8 cellular contexts compared by ENCODE assay signal in the genomic region with DNA sequence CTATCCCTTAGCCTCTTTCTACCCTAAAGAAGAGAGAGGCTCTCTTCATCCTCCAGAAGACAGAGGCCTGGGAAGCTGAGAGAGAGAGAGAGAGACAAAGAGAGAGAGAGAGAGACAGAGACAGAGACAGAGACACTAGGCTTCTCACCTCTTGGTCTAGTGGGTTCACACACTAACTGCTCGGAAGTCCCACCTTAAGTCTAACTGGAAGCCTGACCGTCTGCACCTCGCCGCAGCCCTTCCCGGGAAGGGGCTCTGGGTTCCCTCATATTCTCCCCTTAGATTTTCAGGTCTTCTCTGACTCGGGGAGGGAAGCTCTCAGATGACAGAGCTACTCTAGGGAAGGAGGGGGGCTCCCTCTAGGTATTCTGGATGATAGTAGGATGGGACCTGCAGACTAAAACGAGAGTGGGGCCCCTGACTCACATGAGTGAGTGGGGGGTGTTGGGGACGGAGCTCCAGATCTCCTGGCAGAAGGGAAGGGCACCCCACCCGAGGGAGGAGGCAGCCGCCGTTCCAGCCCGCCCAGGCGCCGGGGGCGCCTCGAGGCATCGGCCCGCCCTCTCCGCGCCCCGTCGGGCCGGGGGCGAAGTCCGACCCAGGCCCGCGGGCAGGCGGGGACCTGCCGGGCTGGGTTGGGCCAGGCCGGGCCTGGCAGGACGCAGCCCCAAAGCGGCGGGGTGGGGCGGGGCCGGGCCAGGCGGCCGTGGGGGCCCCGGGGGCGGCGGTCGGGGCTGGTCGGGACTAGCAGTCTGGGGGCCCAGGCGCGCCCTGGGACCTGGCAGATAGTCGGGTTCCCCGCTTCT. TPM values are rescaled to one million over a fixed set of nuclear protein-coding genes. Genes with fewer than 3 reads are reported as not detected.
DNase-seq lines count a peak whose midpoint lies in the region; ATAC-seq and TF ChIP-seq lines count a peak whose summit lies in the region.

No MANE protein-coding gene starts in this region.

- no peak for ATAC-seq in stimulated activated naive CD8-positive, alpha-beta T cell treated with anti-CD3 and anti-CD28 coated beads, Interleukin-15, Interleukin-2, amounts not matched to agents 100 U/mL and 50 U/mL, for 24 hours
- ATAC-seq in GM18868 (IDR thresholded peaks at IDR 0.05; ENCODE audit: unreplicated experiment) (no peak), HG02588 (IDR thresholded peaks at IDR 0.05; ENCODE audit: unreplicated experiment) (no peak)

- H3K27ac Mint-ChIP-seq in Caco-2 (ENCODE audit: unreplicated experiment), result peak overlapping the region; percentile 90

- H3K36me3 ChIP-seq in Caco-2 (ENCODE audit: control insufficient read depth, insufficient read depth, low read length), result no peaks in the 10 kb centered on the region

- POLR2A ChIA-PET in Caco-2 (lab: Charles Lee), result interaction anchor here (0.6 to 1.0 kb wide), 4 partner anchors 11 to 84 kb away, joined by 3 to 5 read pairs (median 4); a partner anchor contains a TSS

- no peaks in the 10 kb centered on the region for H3K9me3 ChIP-seq in Caco-2

- H3K4me1 ChIP-seq in Caco-2, result peaks cover 33% of the 10 kb centered on the region

- H3K27me3 ChIP-seq in Caco-2 (replicated peaks; ENCODE audit: control insufficient read depth, insufficient read depth, low read length), result no peaks in the 10 kb centered on the region

- H3K4me3 ChIP-seq in Caco-2 (ENCODE audit: low read depth, low read length), result peak overlapping the region; percentile 41
- H3K4me3 ChIP-seq in HFF-Myc (replicated peaks; ENCODE audit: low read depth, low read length), result peak overlapping the region; percentile 31

- intact Hi-C loops in Caco-2 (cut with micrococcal nuclease; ENCODE audit: unreplicated experiment), result no loop called here

- peaks cover 39% of the 10 kb centered on the region for H3K36me3 Mint-ChIP-seq in Caco-2 (ENCODE audit: insufficient read depth, unreplicated experiment)

- no peaks in the 10 kb centered on the region for H3K9me3 Mint-ChIP-seq in Caco-2 (ENCODE audit: unreplicated experiment)

- peaks cover 21% of the 10 kb centered on the region for H3K4me1 Mint-ChIP-seq in Caco-2 (ENCODE audit: low read depth, unreplicated experiment)

- DNase-seq in Caco-2 (no peak), HFF-Myc (ENCODE audit: extremely low read depth, low read depth) (no peak), islet precursor cell (peak; percentile 63), medulla oblongata (ENCODE audit: extremely low spot score) (no peak)
- peak; percentile 62 for DNase-seq in stimulated activated naive CD8-positive, alpha-beta T cell treated with anti-CD3 and anti-CD28 coated beads, Interleukin-15, Interleukin-2, amounts not matched to agents 100 U/mL and 50 U/mL, for 24 hours

- 0 to 6% (median 1%) methylated on average over 28 to 46 of the region's 46 CpGs for WGBS in adipose tissue, 3 donors

- CTCF ChIA-PET in Caco-2 (lab: Charles Lee), result interaction anchor here (0.5 to 1.5 kb wide), 5 partner anchors 12 to 853 kb away, joined by 3 to 9 read pairs (median 3); a partner anchor contains a TSS

- H3K27me3 Mint-ChIP-seq in Caco-2 (ENCODE audit: insufficient read depth, unreplicated experiment), result no peaks in the 10 kb centered on the region

- TF ChIP-seq CTCF in Caco-2 (IDR thresholded peaks at IDR 0.05; ENCODE audit: insufficient read depth in 1 of 2, low read depth in 1 of 2, low read length in 1 of 2, severe bottlenecking in 1 of 2, unreplicated experiment in 1 of 2), result no peak
- TF ChIP-seq CTCF in HFF-Myc (IDR thresholded peaks at IDR 0.05; ENCODE audit: low read depth, low read length, missing control alignments), result no peak

- H3K4me3 Mint-ChIP-seq in Caco-2 (ENCODE audit: unreplicated experiment), result peak overlapping the region; percentile 92

- peak overlapping the region; percentile 100 for H3K27ac ChIP-seq in adipose tissue (ENCODE audit: low read depth, low read length)

- no TSS peak for BruUV-seq in Caco-2 (replicated peaks; lab: Mats Ljungman, UMichigan)

RNA-seq across cellular contexts. Expression of a gene that starts 2.0 kb away (rescaled TPM):
- total RNA-seq in Caco-2 (2022), result 16.4 and 19.4 TPM in 2 replicates
- 1,000 to 10,000 TPM in 2 of 3 donors, 100 to 1,000 TPM in 1; 120 to 1,553 (median 1,136) TPM for polyA plus RNA-seq in adipose tissue

RNA-seq across cellular contexts. Expression of a gene that starts 12.3 kb away (rescaled TPM):
- total RNA-seq in Caco-2 (2022), result 265 and 285 TPM in 2 replicates
- 100 to 1,000 TPM; 159 to 386 (median 207) TPM for polyA plus RNA-seq in adipose tissue

RNA-seq across cellular contexts. Expression of a gene that starts 12.6 kb away (rescaled TPM):
- 23.9 and 25.9 TPM in 2 replicates for total RNA-seq in Caco-2 (2022)
- polyA plus RNA-seq in adipose tissue, result 1 to 10 TPM in 1 of 3 donors, under 1 TPM in 2; 0.38 to 1.8 (median 0.52) TPM

RNA-seq across cellular contexts. Expression of a gene that starts 13.9 kb away (rescaled TPM):
- total RNA-seq in Caco-2 (2022), result 74.2 and 80.4 TPM in 2 replicates
- 100 to 1,000 TPM in 1 of 3 donors, 10 to 100 TPM in 2; 41.1 to 210 (median 57.2) TPM for polyA plus RNA-seq in adipose tissue

RNA-seq across cellular contexts. Expression of a gene that starts 17.1 kb away (rescaled TPM):
- 30.9 and 37.6 TPM in 2 replicates for total RNA-seq in Caco-2 (2022)
- 1 to 10 TPM; 3.3 to 6.4 (median 5.6) TPM for polyA plus RNA-seq in adipose tissue

Comparison
In these comparisons a context has a peak if more than half of its experiments do, and no peak if none do; other contexts are left out.
1. DNase-seq: peak in islet precursor cell (single experiment) and stimulated activated naive CD8-positive, alpha-beta T cell treated with anti-CD3 and anti-CD28 coated beads, Interleukin-15, Interleukin-2, amounts not matched to agents 100 U/mL and 50 U/mL, for 24 hours (single experiment); none in Caco-2 (0 of 2), HFF-Myc (single experiment) and medulla oblongata (single experiment).